ENCODE assay signal across 8 cellular contexts in the genomic region with DNA sequence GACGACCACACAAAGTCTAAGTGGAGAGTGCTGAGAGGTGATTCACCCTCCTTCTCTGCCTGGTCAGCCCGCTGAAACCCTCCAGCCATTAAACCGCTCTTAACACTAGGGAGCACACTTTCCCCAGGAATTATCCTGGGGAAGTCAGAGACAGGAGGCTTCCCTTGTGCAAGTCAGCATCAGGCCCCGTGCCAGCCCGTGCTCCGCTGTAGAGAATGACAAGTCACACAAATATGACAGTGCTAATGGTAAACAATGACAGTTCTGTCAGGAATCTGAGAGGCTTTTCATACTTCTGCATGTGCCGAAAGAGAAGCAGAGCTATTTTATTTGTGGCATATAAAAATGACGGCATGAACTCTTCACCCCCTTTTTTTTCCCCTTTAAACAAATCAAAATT.
DNase-seq lines count a peak whose midpoint lies in the region; ATAC-seq, FAIRE-seq and TF ChIP-seq lines count a peak whose summit lies in the region.

No MANE protein-coding gene starts in this region.

- no peak overlapping the region for H3K4ac ChIP-seq in mesenchymal stem cell (ENCODE audit: low read depth in 1 of 2, low read length in 2 of 2)

- WGBS in mesenchymal stem cell = 0% methylated on average over 6 of the region's 8 CpGs

- no peak overlapping the region for H2BK12ac ChIP-seq in mesenchymal stem cell (ENCODE audit: low read length in 2 of 2)

- no peak overlapping the region for H3K18ac ChIP-seq in mesenchymal stem cell (ENCODE audit: low read depth in 1 of 2, low read length in 2 of 2)

- H2BK120ac ChIP-seq in mesenchymal stem cell (ENCODE audit: low read depth, low read length) = no peak overlapping the region

- H3K4me1 ChIP-seq in mesenchymal stem cell (ENCODE audit: control insufficient read depth, insufficient read depth, low read depth, low read length) = no peaks in the 10 kb centered on the region

- no peak overlapping the region for H4K8ac ChIP-seq in mesenchymal stem cell (ENCODE audit: low read length)

- H3K4me3 ChIP-seq in AG09309 (ENCODE audit: control insufficient read depth, low read depth, low read length) (no peak overlapping the region), epithelial cell of proximal tubule (ENCODE audit: low read depth, low read length) (peak overlapping the region; percentile 26), mesenchymal stem cell (ENCODE audit: insufficient read depth in 1 of 2, low read depth in 1 of 2, low read length in 2 of 2) (peak overlapping the region in 1 of 2 experiments; percentile 65)

- H3K9me3 Mint-ChIP-seq in T-helper 2 cell treated with Interferon-gamma antibody and Interleukin-4, amounts not matched to agents 5 μg/mL and 100 μg/mL, for 36 hours = peaks cover 2% of the 10 kb centered on the region

- peak overlapping the region; percentile 51 for H3K9ac ChIP-seq in mesenchymal stem cell (ENCODE audit: low read length)

- no peaks in the 10 kb centered on the region for H3K4me1 Mint-ChIP-seq in T-helper 2 cell treated with Interferon-gamma antibody and Interleukin-4, amounts not matched to agents 5 μg/mL and 100 μg/mL, for 36 hours (ENCODE audit: low read depth)

- no peak overlapping the region for H2BK5ac ChIP-seq in mesenchymal stem cell (ENCODE audit: low read depth, low read length, poor library complexity, severe bottlenecking)

- peak overlapping the region; percentile 1 for H2AFZ ChIP-seq in mesenchymal stem cell (ENCODE audit: low read depth, low read length)

- H3K4me2 ChIP-seq in mesenchymal stem cell (ENCODE audit: low read length, poor library complexity, severe bottlenecking) = peak overlapping the region; percentile 26

- no peaks in the 10 kb centered on the region for H3K27me3 ChIP-seq in mesenchymal stem cell (ENCODE audit: control insufficient read depth in 1 of 2, insufficient read depth in 1 of 2, low read length in 2 of 2)

- TF ChIP-seq CTCF in AG09309 (IDR thresholded peaks at IDR 0.05; ENCODE audit: control insufficient read depth, insufficient read depth, low read depth, low read length, missing control alignments) (peak; percentile 30), epithelial cell of proximal tubule (conservative IDR thresholded peaks at IDR 0.05; ENCODE audit: low read depth, low read length) (peak; percentile 76)

- no peaks in the 10 kb centered on the region for H3K36me3 Mint-ChIP-seq in T-helper 2 cell treated with Interferon-gamma antibody and Interleukin-4, amounts not matched to agents 5 μg/mL and 100 μg/mL, for 36 hours (ENCODE audit: low read depth)

- ATAC-seq in GM21390 (IDR thresholded peaks at IDR 0.05; ENCODE audit: unreplicated experiment) = no peak

- H3K27me3 Mint-ChIP-seq in T-helper 2 cell treated with Interferon-gamma antibody and Interleukin-4, amounts not matched to agents 5 μg/mL and 100 μg/mL, for 36 hours (ENCODE audit: low read depth) = no peaks in the 10 kb centered on the region

- H3K4me3 Mint-ChIP-seq in T-helper 2 cell treated with Interferon-gamma antibody and Interleukin-4, amounts not matched to agents 5 μg/mL and 100 μg/mL, for 36 hours = no peak overlapping the region

- DNase-seq in AG09309 (ENCODE audit: low read depth) = peak; percentile 46
- peak; percentile 95 for DNase-seq in HT1080 (ENCODE audit: low read depth)
- DNase-seq in RCC 7860 (ENCODE audit: low spot score) = peak; percentile 95
- peak; percentile 86 for DNase-seq in epithelial cell of proximal tubule (ENCODE audit: low read depth)
- peak; percentile 96 for DNase-seq in mesenchymal stem cell
- no peak for DNase-seq in activated T-cell treated with anti-CD3 and anti-CD28 coated beads for 4 hours
- no peak for DNase-seq in T-helper 2 cell treated with Interferon-gamma antibody and Interleukin-4, amounts not matched to agents 5 μg/mL and 100 μg/mL, for 36 hours (ENCODE audit: low spot score)

- H3K9me3 ChIP-seq in mesenchymal stem cell (ENCODE audit: control insufficient read depth, low read length) = no peaks in the 10 kb centered on the region

- no peak overlapping the region for H3K23ac ChIP-seq in mesenchymal stem cell (ENCODE audit: low read length in 2 of 2)

- peak; percentile 85 for FAIRE-seq in RCC 7860 (lab: Jason Lieb, UNC)

- no peak overlapping the region for H2AK5ac ChIP-seq in mesenchymal stem cell (ENCODE audit: low read length, severe bottlenecking)

- no peaks in the 10 kb centered on the region for H3K36me3 ChIP-seq in mesenchymal stem cell (ENCODE audit: control insufficient read depth in 1 of 2, insufficient read depth in 2 of 2, low read depth in 1 of 2, low read length in 2 of 2)

- H3K27ac ChIP-seq in mesenchymal stem cell (ENCODE audit: low read length, poor library complexity, severe bottlenecking) = peak overlapping the region; percentile 8

- H3K14ac ChIP-seq in mesenchymal stem cell (ENCODE audit: low read length in 2 of 2) = no peak overlapping the region

- no peak overlapping the region for H4K91ac ChIP-seq in mesenchymal stem cell (ENCODE audit: low read length)

- H3K27ac Mint-ChIP-seq in T-helper 2 cell treated with Interferon-gamma antibody and Interleukin-4, amounts not matched to agents 5 μg/mL and 100 μg/mL, for 36 hours = no peak overlapping the region

- H2BK15ac ChIP-seq in mesenchymal stem cell (ENCODE audit: low read depth, poor library complexity, severe bottlenecking) = no peak overlapping the region

- H3K79me1 ChIP-seq in mesenchymal stem cell (replicated peaks; ENCODE audit: low read length, poor library complexity, severe bottlenecking) = no peaks in the 10 kb centered on the region

Comparison
In these comparisons a context has a peak if more than half of its experiments do, and no peak if none do; other contexts are left out.
1. DNase-seq: peak in AG09309 (single experiment), HT1080 (single experiment), RCC 7860 (single experiment), epithelial cell of proximal tubule (single experiment) and mesenchymal stem cell (single experiment); none in activated T-cell treated with anti-CD3 and anti-CD28 coated beads for 4 hours (single experiment) and T-helper 2 cell treated with Interferon-gamma antibody and Interleukin-4, amounts not matched to agents 5 μg/mL and 100 μg/mL, for 36 hours (single experiment).